Comparison of ENCODE assay signal across 16 cellular contexts in the genomic region with DNA sequence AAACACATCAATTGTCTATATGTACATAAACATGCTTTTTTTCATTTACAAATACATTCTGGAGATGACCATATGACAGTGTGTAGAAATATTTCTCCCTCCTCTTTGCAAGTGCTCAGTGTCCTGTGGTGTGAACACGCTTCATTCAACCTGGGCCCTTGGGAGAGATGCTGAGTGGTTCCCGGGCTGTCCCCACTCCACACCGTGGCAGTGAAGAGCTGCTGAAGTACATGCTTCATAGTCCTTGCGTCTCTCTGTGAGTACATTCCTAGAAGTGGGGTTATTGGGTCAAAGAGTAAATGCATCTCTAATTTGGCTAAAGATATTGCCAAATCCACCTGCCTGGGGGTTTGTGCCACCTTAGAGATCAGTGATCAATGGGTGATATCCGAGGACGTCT. TPM values are rescaled to one million over a fixed set of nuclear protein-coding genes. Genes with fewer than 3 reads are reported as not detected.
DNase-seq lines count a peak whose midpoint lies in the region; ATAC-seq and TF ChIP-seq lines count a peak whose summit lies in the region.
"Had no signal": no experiment of that assay in that cellular context is flagged by ENCODE, and none has a peak within 500 bp of the region (broad histone marks: within the 10 kb centered on the region; RNA-seq: fewer than 3 reads in every experiment).

No MANE protein-coding gene starts in this region.

- H3K4me3 ChIP-seq in BE2C (ENCODE audit: low read depth, low read length) (no peak overlapping the region), lung (no peak overlapping the region), A673 (ENCODE audit: low read depth, low read length, poor library complexity, severe bottlenecking) (no peak overlapping the region)
- H3K4me3 ChIP-seq: K562 had no signal

- peaks cover 47% of the 10 kb centered on the region for H3K36me3 Mint-ChIP-seq in T-helper 2 cell treated with Interferon-gamma antibody and Interleukin-4, amounts not matched to agents 5 μg/mL and 100 μg/mL, for 36 hours (ENCODE audit: low read depth)
- H3K36me3 Mint-ChIP-seq in activated CD8-positive, alpha-beta T cell treated with anti-CD3 and anti-CD28 coated beads for 36 hours (ENCODE audit: low read depth) = peaks cover 14% of the 10 kb centered on the region

- intact Hi-C loops in activated CD8-positive, alpha-beta T cell treated with anti-CD3 and anti-CD28 coated beads for 36 hours (cut with micrococcal nuclease) = no loop called here
- intact Hi-C loops in A673 (cut with micrococcal nuclease; ENCODE audit: unreplicated experiment) = no loop called here

- BruUV-seq in A673 (replicated peaks; lab: Mats Ljungman, UMichigan) = no TSS peak

- no peaks in the 10 kb centered on the region for H3K36me3 ChIP-seq in BE2C
- no peaks in the 10 kb centered on the region for H3K36me3 ChIP-seq in lung (ENCODE audit: control insufficient read depth in 2 of 2, insufficient read depth in 2 of 2, low read length in 2 of 2)
- no peaks in the 10 kb centered on the region for H3K36me3 ChIP-seq in A673 (ENCODE audit: insufficient read depth, low read length, poor library complexity, severe bottlenecking)

- no peak overlapping the region for H3K4me3 Mint-ChIP-seq in T-helper 2 cell treated with Interferon-gamma antibody and Interleukin-4, amounts not matched to agents 5 μg/mL and 100 μg/mL, for 36 hours
- no peak overlapping the region for H3K4me3 Mint-ChIP-seq in activated CD8-positive, alpha-beta T cell treated with anti-CD3 and anti-CD28 coated beads for 36 hours

- DNase-seq in T-helper 2 cell treated with Interferon-gamma antibody and Interleukin-4, amounts not matched to agents 5 μg/mL and 100 μg/mL, for 36 hours (ENCODE audit: low spot score) = no peak
- DNase-seq in T-helper 2 cell = no peak
- peak; percentile 3 for DNase-seq in BE2C
- no peak for DNase-seq in activated CD8-positive, alpha-beta T cell treated with anti-CD3 and anti-CD28 coated beads for 36 hours
- peak; percentile 54 for DNase-seq in lung (ENCODE audit: low spot score)
- DNase-seq in A673 (ENCODE audit: low spot score) = no peak
- DNase-seq: DMS 273 treated with DMSO at 0.1 percent for 48 hours, EL, GOT3, NCI-H2171 treated with DMSO at 0.1 percent for 48 hours, NCI-H446 treated with DMSO at 0.1 percent for 48 hours had no signal

- no peaks in the 10 kb centered on the region for H3K27me3 Mint-ChIP-seq in T-helper 2 cell treated with Interferon-gamma antibody and Interleukin-4, amounts not matched to agents 5 μg/mL and 100 μg/mL, for 36 hours (ENCODE audit: low read depth)
- no peaks in the 10 kb centered on the region for H3K27me3 Mint-ChIP-seq in activated CD8-positive, alpha-beta T cell treated with anti-CD3 and anti-CD28 coated beads for 36 hours

- POLR2A ChIA-PET in activated CD8-positive, alpha-beta T cell treated with anti-CD3 and anti-CD28 coated beads for 36 hours (lab: Charles Lee) = no interaction called here
- POLR2A ChIA-PET in A673 (lab: Charles Lee; ENCODE audit: low non-redundant PET) = no interaction called here

- WGBS in lung, 2 donors = 62 to 91% methylated on average over 6 of the region's 6 CpGs

- ATAC-seq in activated CD8-positive, alpha-beta T cell treated with anti-CD3 and anti-CD28 coated beads for 36 hours = no peak
- ATAC-seq in lung (ENCODE audit: insufficient read depth, low FRiP score) = peak; percentile 50
- ATAC-seq in HG02571 (IDR thresholded peaks at IDR 0.05; ENCODE audit: unreplicated experiment) = no peak
- no peak for ATAC-seq in HG03039 (IDR thresholded peaks at IDR 0.05; ENCODE audit: unreplicated experiment)
- ATAC-seq: K562 had no signal

- H3K4me1 ChIP-seq in BE2C = peaks cover 5% of the 10 kb centered on the region
- H3K4me1 ChIP-seq in lung (ENCODE audit: control insufficient read depth in 2 of 2, insufficient read depth in 2 of 2, low read length in 2 of 2) = no peaks in the 10 kb centered on the region
- peaks cover 6% of the 10 kb centered on the region for H3K4me1 ChIP-seq in A673 (ENCODE audit: insufficient read depth, low read length, poor library complexity, severe bottlenecking)

- CTCF ChIA-PET in activated CD8-positive, alpha-beta T cell treated with anti-CD3 and anti-CD28 coated beads for 36 hours (lab: Charles Lee) = interaction anchor here (1.0 kb wide), 1 partner anchor 40 kb away, joined by 3 read pairs; no protein-coding TSS in a partner anchor
- CTCF ChIA-PET in A673 (lab: Charles Lee) = no interaction called here

- no peaks in the 10 kb centered on the region for H3K9me3 ChIP-seq in BE2C
- H3K9me3 ChIP-seq in lung (ENCODE audit: control insufficient read depth in 2 of 2, insufficient read depth in 1 of 2, low read length in 1 of 2) = peaks cover 0 to 2% of the 10 kb centered on the region in 2 donors
- no peaks in the 10 kb centered on the region for H3K9me3 ChIP-seq in A673 (ENCODE audit: low read depth, low read length, poor library complexity, severe bottlenecking)

- TF ChIP-seq CTCF in BE2C (IDR thresholded peaks at IDR 0.05; ENCODE audit: low read depth, low read length) (no peak), lung (IDR thresholded peaks at IDR 0.05; ENCODE audit: control extremely low read depth, extremely low read depth) (no peak), A673 (conservative IDR thresholded peaks at IDR 0.05; ENCODE audit: low read depth, low read length) (no peak)
- no peak for TF ChIP-seq CTCF in activated CD8-positive, alpha-beta T cell treated with anti-CD3 and anti-CD28 coated beads for 36 hours (IDR thresholded peaks at IDR 0.05)

- H3K9me3 Mint-ChIP-seq in T-helper 2 cell treated with Interferon-gamma antibody and Interleukin-4, amounts not matched to agents 5 μg/mL and 100 μg/mL, for 36 hours = peaks cover 8% of the 10 kb centered on the region
- H3K9me3 Mint-ChIP-seq in activated CD8-positive, alpha-beta T cell treated with anti-CD3 and anti-CD28 coated beads for 36 hours = peaks cover 8% of the 10 kb centered on the region

- H3K27ac Mint-ChIP-seq in T-helper 2 cell treated with Interferon-gamma antibody and Interleukin-4, amounts not matched to agents 5 μg/mL and 100 μg/mL, for 36 hours = peak overlapping the region; percentile 60
- H3K27ac Mint-ChIP-seq in activated CD8-positive, alpha-beta T cell treated with anti-CD3 and anti-CD28 coated beads for 36 hours = peak overlapping the region; percentile 9

- H3K4me1 Mint-ChIP-seq in T-helper 2 cell treated with Interferon-gamma antibody and Interleukin-4, amounts not matched to agents 5 μg/mL and 100 μg/mL, for 36 hours (ENCODE audit: low read depth) = peaks cover 41% of the 10 kb centered on the region
- peaks cover 32% of the 10 kb centered on the region for H3K4me1 Mint-ChIP-seq in activated CD8-positive, alpha-beta T cell treated with anti-CD3 and anti-CD28 coated beads for 36 hours (ENCODE audit: low read depth)

- no peak overlapping the region for H3K27ac ChIP-seq in lung (ENCODE audit: low read depth in 1 of 2, low read length in 1 of 2)
- no peak overlapping the region for H3K27ac ChIP-seq in A673 (ENCODE audit: low read depth, low read length, poor library complexity, severe bottlenecking)
- H3K27ac ChIP-seq: RWPE1 had no signal

- no peaks in the 10 kb centered on the region for H3K27me3 ChIP-seq in BE2C
- H3K27me3 ChIP-seq in lung (ENCODE audit: control insufficient read depth, insufficient read depth) = no peaks in the 10 kb centered on the region
- no peaks in the 10 kb centered on the region for H3K27me3 ChIP-seq in A673 (replicated peaks; ENCODE audit: insufficient read depth, low read depth, low read length, poor library complexity)
- H3K27me3 ChIP-seq: BLaER1 treated with 17β-estradiol and CSF1 and Interleukin-3, amounts not matched to agents 10 nM and 100 nM had no signal

RNA-seq across cellular contexts. Expression of a gene that starts 6.5 kb away (rescaled TPM):
- polyA plus RNA-seq in BE2C (2012; ENCODE audit: insufficient read depth, insufficient read length, low read depth) = 0.43 TPM
- 10 to 100 TPM; 14.4 to 14.6 TPM for total RNA-seq in activated CD8-positive, alpha-beta T cell treated with anti-CD3 and anti-CD28 coated beads for 36 hours
- 1 to 10 TPM; 2.3 to 4.4 TPM for total RNA-seq in lung
- polyA plus RNA-seq in lung = 10 to 100 TPM in 1 of 2 donors, 1 to 10 TPM in 1; 3.9 to 10.3 TPM
- total RNA-seq in A673 (2021) = 2.7 and 2.9 TPM in 2 replicates

RNA-seq across cellular contexts. Expression of a gene that starts 32.2 kb away (rescaled TPM):
- 80.2 TPM for polyA plus RNA-seq in BE2C (2012; ENCODE audit: insufficient read depth, insufficient read length, low read depth)
- 10 to 100 TPM; 26.8 to 29.1 TPM for total RNA-seq in activated CD8-positive, alpha-beta T cell treated with anti-CD3 and anti-CD28 coated beads for 36 hours
- total RNA-seq in lung (10 to 100 TPM; 28.2 to 42.9 TPM), A673 (2021) (43.4 and 43.5 TPM in 2 replicates)
- 10 to 100 TPM; 28.3 to 38.7 TPM for polyA plus RNA-seq in lung

RNA-seq across cellular contexts. Expression of a gene that starts 50.5 kb away (rescaled TPM):
- polyA plus RNA-seq in BE2C (2012; ENCODE audit: insufficient read depth, insufficient read length, low read depth) = 44.6 TPM
- total RNA-seq in activated CD8-positive, alpha-beta T cell treated with anti-CD3 and anti-CD28 coated beads for 36 hours = 10 to 100 TPM; 39.1 to 40.5 TPM
- total RNA-seq in lung (10 to 100 TPM; 24.5 to 94.8 TPM), A673 (2021) (26.5 and 29.4 TPM in 2 replicates)
- 100 to 1,000 TPM in 1 of 2 donors, 10 to 100 TPM in 1; 81.6 to 235 TPM for polyA plus RNA-seq in lung

RNA-seq across cellular contexts. Expression of a gene that starts 58.6 kb away (rescaled TPM):
- 14.7 TPM for polyA plus RNA-seq in BE2C (2012; ENCODE audit: insufficient read depth, insufficient read length, low read depth)
- 1 to 10 TPM; 4.5 to 6.2 TPM for total RNA-seq in activated CD8-positive, alpha-beta T cell treated with anti-CD3 and anti-CD28 coated beads for 36 hours
- total RNA-seq in lung (1 to 10 TPM; 2.8 to 7.7 TPM), A673 (2021) (4.9 and 5.1 TPM in 2 replicates)
- 1 to 10 TPM; 4.4 to 5.9 TPM for polyA plus RNA-seq in lung

Comparison
In these comparisons a context has a peak if more than half of its experiments do, and no peak if none do; other contexts are left out.
1. DNase-seq: peak in BE2C (single experiment) and lung (single experiment); none in T-helper 2 cell treated with Interferon-gamma antibody and Interleukin-4, amounts not matched to agents 5 μg/mL and 100 μg/mL, for 36 hours (single experiment), T-helper 2 cell (0 of 5), activated CD8-positive, alpha-beta T cell treated with anti-CD3 and anti-CD28 coated beads for 36 hours (single experiment) and A673 (single experiment).